ENCODE assay signal across 8 cellular contexts in genomic region chr19:2015611-2015950, GRCh38. TPM values are rescaled to one million over a fixed set of nuclear protein-coding genes. Genes with fewer than 3 reads are reported as not detected.
DNase-seq lines count a peak whose midpoint lies in the region; ATAC-seq and TF ChIP-seq lines count a peak whose summit lies in the region.

TSS of gene BTBD2 (minus strand) at chr19:2015714. CDS start at chr19:2015703, 11 bp downstream.

- ATAC-seq in activated CD4-positive, alpha-beta T cell treated with anti-CD3 and anti-CD28 coated beads for 36 hours, result peak; percentile 9
- ATAC-seq in right lobe of liver (peak in 3 of 4 donors; percentile 11 to 48 (median 14)), HG03442 (IDR thresholded peaks at IDR 0.05; ENCODE audit: unreplicated experiment) (no peak)

- H3K9me3 ChIP-seq in MG63 (no peaks in the 10 kb centered on the region), right lobe of liver (no peaks in the 10 kb centered on the region)

- DNase-seq in EL (peak; percentile 76), MG63 (peak; percentile 50), right lobe of liver (peak in 1 of 3 donors; percentile 62), GF-D8 (lab: John Stamatoyannopoulos, UW) (no peak)
- DNase-seq in activated CD4-positive, alpha-beta T cell treated with anti-CD3 and anti-CD28 coated beads for 36 hours, result peak; percentile 80
- peak in 2 of 3 donors; percentile 27 to 42 for DNase-seq in stimulated activated CD4-positive, alpha-beta T cell treated with anti-CD3 and anti-CD28 coated beads, TNF-alpha, amount 100 ng/mL, for 1 hour (ENCODE audit: low read depth in 3 of 3, low spot score in 1 of 3)

- POLR2A ChIA-PET in activated CD4-positive, alpha-beta T cell treated with anti-CD3 and anti-CD28 coated beads for 36 hours (lab: Charles Lee), result no interaction called here

- no peaks in the 10 kb centered on the region for H3K27me3 Mint-ChIP-seq in activated CD4-positive, alpha-beta T cell treated with anti-CD3 and anti-CD28 coated beads for 36 hours
- H3K27me3 Mint-ChIP-seq in dendritic cell treated with granulocyte-macrophage colony-stimulating factor and Interleukin-4, amounts not matched to agents 40 ng/mL and 50 ng/mL, for 4 days, result no peaks in the 10 kb centered on the region

- H3K27me3 ChIP-seq in MG63, result no peaks in the 10 kb centered on the region
- no peaks in the 10 kb centered on the region for H3K27me3 ChIP-seq in right lobe of liver

- H3K4me1 Mint-ChIP-seq in activated CD4-positive, alpha-beta T cell treated with anti-CD3 and anti-CD28 coated beads for 36 hours, result peaks cover 21% of the 10 kb centered on the region
- peaks cover 49% of the 10 kb centered on the region for H3K4me1 Mint-ChIP-seq in dendritic cell treated with granulocyte-macrophage colony-stimulating factor and Interleukin-4, amounts not matched to agents 40 ng/mL and 50 ng/mL, for 4 days (ENCODE audit: low read depth)

- H3K4me3 ChIP-seq in MG63 (peak within 1 kb of the TSS; percentile 50), right lobe of liver (peak within 1 kb of the TSS; percentile 34 to 70 (median 57))

- H3K27ac Mint-ChIP-seq in activated CD4-positive, alpha-beta T cell treated with anti-CD3 and anti-CD28 coated beads for 36 hours, result peak within 1 kb of the TSS; percentile 58
- H3K27ac Mint-ChIP-seq in dendritic cell treated with granulocyte-macrophage colony-stimulating factor and Interleukin-4, amounts not matched to agents 40 ng/mL and 50 ng/mL, for 4 days, result peak within 1 kb of the TSS; percentile 52

- intact Hi-C loops in activated CD4-positive, alpha-beta T cell treated with anti-CD3 and anti-CD28 coated beads for 36 hours (cut with DNase I, micrococcal nuclease), result loop anchor here (1.0 to 5.0 kb wide), 6 partner anchors 67 to 312 kb away; partner anchors contain the start of genes IZUMO4 (in 1 of the 2), LSM7 (in 1 of the 2), MOB3A (in 1 of the 2) and SPPL2B (in 1 of the 2)
- intact Hi-C loops in dendritic cell treated with granulocyte-macrophage colony-stimulating factor and Interleukin-4, amounts not matched to agents 40 ng/mL and 50 ng/mL, for 4 days (cut with micrococcal nuclease), result loop anchor here (5.0 to 10.0 kb wide), 3 partner anchors 37 to 137 kb away; partner anchors contain the start of genes ABHD17A, AP3D1 and MKNK2
- intact Hi-C loops in right lobe of liver (cut with DNase I), result no loop called here

- peak within 1 kb of the TSS; percentile 69 for H3K4me3 Mint-ChIP-seq in activated CD4-positive, alpha-beta T cell treated with anti-CD3 and anti-CD28 coated beads for 36 hours
- H3K4me3 Mint-ChIP-seq in dendritic cell treated with granulocyte-macrophage colony-stimulating factor and Interleukin-4, amounts not matched to agents 40 ng/mL and 50 ng/mL, for 4 days, result peak within 1 kb of the TSS; percentile 70

- H3K27ac ChIP-seq in right lobe of liver, result peak within 1 kb of the TSS in 1 of 3 donors; percentile 33

- TF ChIP-seq CTCF in right lobe of liver (IDR thresholded peaks at IDR 0.05), result no peak

- H3K36me3 ChIP-seq in MG63, result no peaks in the 10 kb centered on the region
- H3K36me3 ChIP-seq in right lobe of liver, result no peaks in the 10 kb centered on the region

- CTCF ChIA-PET in activated CD4-positive, alpha-beta T cell treated with anti-CD3 and anti-CD28 coated beads for 36 hours (lab: Charles Lee), result no interaction called here

- peaks cover 15% of the 10 kb centered on the region for H3K36me3 Mint-ChIP-seq in activated CD4-positive, alpha-beta T cell treated with anti-CD3 and anti-CD28 coated beads for 36 hours (ENCODE audit: low read depth)
- peaks cover 20% of the 10 kb centered on the region for H3K36me3 Mint-ChIP-seq in dendritic cell treated with granulocyte-macrophage colony-stimulating factor and Interleukin-4, amounts not matched to agents 40 ng/mL and 50 ng/mL, for 4 days (ENCODE audit: low read depth)

- H3K9me3 Mint-ChIP-seq in activated CD4-positive, alpha-beta T cell treated with anti-CD3 and anti-CD28 coated beads for 36 hours (ENCODE audit: low read depth), result no peaks in the 10 kb centered on the region
- no peaks in the 10 kb centered on the region for H3K9me3 Mint-ChIP-seq in dendritic cell treated with granulocyte-macrophage colony-stimulating factor and Interleukin-4, amounts not matched to agents 40 ng/mL and 50 ng/mL, for 4 days

- H3K4me1 ChIP-seq in right lobe of liver, result peaks cover 0 to 3% (median 0%) of the 10 kb centered on the region in 4 donors

- TF ChIP-seq POLR2A in right lobe of liver (IDR thresholded peaks at IDR 0.05), result no peak

- 1% methylated on average over 19 of the region's 19 CpGs for WGBS in right lobe of liver (ENCODE audit: insufficient coverage, low coverage, low lambda C conversion rate, missing lambda C conversion rate)

RNA-seq across cellular contexts. Expression of gene BTBD2, which starts in this region (rescaled TPM):
- 34.4 and 36.4 TPM in 2 replicates for total RNA-seq in MG63 (2014; rRNA removed; shearing (Covaris generic); ENCODE audit: low replicate concordance)
- total RNA-seq in activated CD4-positive, alpha-beta T cell treated with anti-CD3 and anti-CD28 coated beads for 36 hours, result 10 to 100 TPM; 46.7 to 61.8 TPM
- 10 to 100 TPM; 22.2 to 42.6 (median 29.2) TPM for total RNA-seq in right lobe of liver

Comparison
In these comparisons a context has a peak if more than half of its experiments do, and no peak if none do; other contexts are left out.
1. intact Hi-C loops: an anchor here in activated CD4-positive, alpha-beta T cell treated with anti-CD3 and anti-CD28 coated beads for 36 hours (1.0 to 5.0 kb wide) and dendritic cell treated with granulocyte-macrophage colony-stimulating factor and Interleukin-4, amounts not matched to agents 40 ng/mL and 50 ng/mL, for 4 days (5.0 to 10.0 kb wide); none called in right lobe of liver.